ENCODE assay signal across 16 cellular contexts in genomic region chr5:153237671-153238332, GRCh38.
A peak's percentile ranks its signal among the peaks of the same experiment; 100 is the strongest.
DNase-seq lines count a peak whose midpoint lies in the region; ATAC-seq and TF ChIP-seq lines count a peak whose summit lies in the region.
"Had no signal": no experiment of that assay in that cellular context is flagged by ENCODE, and none has a peak within 500 bp of the region (broad histone marks: within the 10 kb centered on the region; RNA-seq: fewer than 3 reads in every experiment).

No MANE protein-coding gene starts in this region.

- H3K4me1 Mint-ChIP-seq in stimulated activated effector memory CD8-positive, alpha-beta T cell treated with anti-CD3 and anti-CD28 coated beads, Interleukin-12 subunit alpha, Interleukin-12 subunit beta, amount 100 ng/mL, for 72 hours: no peaks in the 10 kb centered on the region
- H3K4me1 Mint-ChIP-seq in T-helper 2 cell treated with Interferon-gamma antibody and Interleukin-4, amounts not matched to agents 5 μg/mL and 100 μg/mL, for 36 hours (ENCODE audit: low read depth): no peaks in the 10 kb centered on the region
- H3K4me1 Mint-ChIP-seq: naive thymus-derived CD4-positive, alpha-beta T cell had no signal

- H3K9me3 Mint-ChIP-seq in stimulated activated effector memory CD8-positive, alpha-beta T cell treated with anti-CD3 and anti-CD28 coated beads, Interleukin-12 subunit alpha, Interleukin-12 subunit beta, amount 100 ng/mL, for 72 hours: peaks cover 8% of the 10 kb centered on the region
- H3K9me3 Mint-ChIP-seq in T-helper 2 cell treated with Interferon-gamma antibody and Interleukin-4, amounts not matched to agents 5 μg/mL and 100 μg/mL, for 36 hours: peaks cover 31% of the 10 kb centered on the region

- H3K4me2 ChIP-seq in hepatocyte: no peak overlapping the region
- H3K4me2 ChIP-seq: BLaER1 treated with 17β-estradiol and CSF1 and Interleukin-3, amounts not matched to agents 10 nM and 100 nM had no signal

- H3K79me2 ChIP-seq in hepatocyte: no peaks in the 10 kb centered on the region

- no peaks in the 10 kb centered on the region for H3K36me3 ChIP-seq in hepatocyte (replicated peaks; ENCODE audit: insufficient read depth, low read depth)
- H3K36me3 ChIP-seq: BLaER1 treated with 17β-estradiol and CSF1 and Interleukin-3, amounts not matched to agents 10 nM and 100 nM; right atrium auricular region; transverse colon had no signal

- no peak overlapping the region for H3K4me3 ChIP-seq in hepatocyte
- H3K4me3 ChIP-seq: BLaER1 treated with 17β-estradiol and CSF1 and Interleukin-3, amounts not matched to agents 10 nM and 100 nM; right atrium auricular region; transverse colon had no signal

- H2AFZ ChIP-seq in hepatocyte: no peak overlapping the region

- no peak overlapping the region for H3K27ac Mint-ChIP-seq in stimulated activated effector memory CD8-positive, alpha-beta T cell treated with anti-CD3 and anti-CD28 coated beads, Interleukin-12 subunit alpha, Interleukin-12 subunit beta, amount 100 ng/mL, for 72 hours
- H3K27ac Mint-ChIP-seq in T-helper 2 cell treated with Interferon-gamma antibody and Interleukin-4, amounts not matched to agents 5 μg/mL and 100 μg/mL, for 36 hours: no peak overlapping the region
- H3K27ac Mint-ChIP-seq: naive thymus-derived CD4-positive, alpha-beta T cell had no signal

- DNase-seq in hepatocyte (ENCODE audit: low spot score): no peak
- no peak for DNase-seq in NCI-H2171 (lab: John Stamatoyannopoulos, UW)
- no peak for DNase-seq in stimulated activated effector memory CD8-positive, alpha-beta T cell treated with anti-CD3 and anti-CD28 coated beads, Interleukin-12 subunit alpha, Interleukin-12 subunit beta, amount 100 ng/mL, for 72 hours (ENCODE audit: low spot score in 2 of 2)
- DNase-seq in T-helper 2 cell treated with Interferon-gamma antibody and Interleukin-4, amounts not matched to agents 5 μg/mL and 100 μg/mL, for 36 hours (ENCODE audit: low spot score): no peak
- DNase-seq: left cardiac atrium; naive thymus-derived CD4-positive, alpha-beta T cell; NCI-H1436 treated with DMSO at 0.1 percent for 48 hours; PC-3; T-helper 2 cell; transverse colon had no signal

- no peaks in the 10 kb centered on the region for H3K4me1 ChIP-seq in hepatocyte (ENCODE audit: insufficient read depth)
- H3K4me1 ChIP-seq: BLaER1 treated with 17β-estradiol and CSF1 and Interleukin-3, amounts not matched to agents 10 nM and 100 nM; right atrium auricular region; transverse colon had no signal

- H4K20me1 ChIP-seq in hepatocyte (ENCODE audit: insufficient read depth, poor library complexity, severe bottlenecking): no peaks in the 10 kb centered on the region
- H4K20me1 ChIP-seq: BLaER1 treated with 17β-estradiol and CSF1 and Interleukin-3, amounts not matched to agents 10 nM and 100 nM had no signal

- H3K27me3 ChIP-seq in hepatocyte: no peaks in the 10 kb centered on the region
- H3K27me3 ChIP-seq: BLaER1 treated with 17β-estradiol and CSF1 and Interleukin-3, amounts not matched to agents 10 nM and 100 nM; right atrium auricular region; transverse colon had no signal

- H3K36me3 Mint-ChIP-seq in stimulated activated effector memory CD8-positive, alpha-beta T cell treated with anti-CD3 and anti-CD28 coated beads, Interleukin-12 subunit alpha, Interleukin-12 subunit beta, amount 100 ng/mL, for 72 hours: no peaks in the 10 kb centered on the region
- H3K36me3 Mint-ChIP-seq in T-helper 2 cell treated with Interferon-gamma antibody and Interleukin-4, amounts not matched to agents 5 μg/mL and 100 μg/mL, for 36 hours (ENCODE audit: low read depth): no peaks in the 10 kb centered on the region
- H3K36me3 Mint-ChIP-seq: naive thymus-derived CD4-positive, alpha-beta T cell had no signal

- TF ChIP-seq CTCF in hepatocyte (IDR thresholded peaks at IDR 0.05; ENCODE audit: poor library complexity): no peak

- no peaks in the 10 kb centered on the region for H3K9me2 ChIP-seq in hepatocyte (replicated peaks; ENCODE audit: insufficient read depth)

- H3K9me3 ChIP-seq in hepatocyte (ENCODE audit: low read depth): no peaks in the 10 kb centered on the region
- H3K9me3 ChIP-seq: BLaER1 treated with 17β-estradiol and CSF1 and Interleukin-3, amounts not matched to agents 10 nM and 100 nM; right atrium auricular region; transverse colon had no signal

- H3K4me3 Mint-ChIP-seq in stimulated activated effector memory CD8-positive, alpha-beta T cell treated with anti-CD3 and anti-CD28 coated beads, Interleukin-12 subunit alpha, Interleukin-12 subunit beta, amount 100 ng/mL, for 72 hours: no peak overlapping the region
- H3K4me3 Mint-ChIP-seq in T-helper 2 cell treated with Interferon-gamma antibody and Interleukin-4, amounts not matched to agents 5 μg/mL and 100 μg/mL, for 36 hours: no peak overlapping the region
- H3K4me3 Mint-ChIP-seq: naive thymus-derived CD4-positive, alpha-beta T cell had no signal

- H3K27ac ChIP-seq in hepatocyte: no peak overlapping the region
- H3K27ac ChIP-seq: BLaER1 treated with 17β-estradiol and CSF1 and Interleukin-3, amounts not matched to agents 10 nM and 100 nM; right atrium auricular region; transverse colon had no signal

- 76% methylated on average over 1 of the region's 1 CpG for WGBS in hepatocyte (ENCODE audit: low lambda C conversion rate, missing lambda C conversion rate)

- H3K27me3 Mint-ChIP-seq in T-helper 2 cell treated with Interferon-gamma antibody and Interleukin-4, amounts not matched to agents 5 μg/mL and 100 μg/mL, for 36 hours (ENCODE audit: low read depth): no peaks in the 10 kb centered on the region
- H3K27me3 Mint-ChIP-seq: naive thymus-derived CD4-positive, alpha-beta T cell had no signal

- ATAC-seq in GM18861 (IDR thresholded peaks at IDR 0.05; ENCODE audit: unreplicated experiment) (peak; percentile 93), GM21390 (IDR thresholded peaks at IDR 0.05; ENCODE audit: unreplicated experiment) (peak; percentile 92), HG02970 (IDR thresholded peaks at IDR 0.05; ENCODE audit: low FRiP score, unreplicated experiment) (peak; percentile 94), HG03565 (IDR thresholded peaks at IDR 0.05; ENCODE audit: unreplicated experiment) (peak; percentile 62)
- no peak for ATAC-seq in stimulated activated effector memory CD8-positive, alpha-beta T cell treated with anti-CD3 and anti-CD28 coated beads, Interleukin-12 subunit alpha, Interleukin-12 subunit beta, amount 100 ng/mL, for 72 hours
- ATAC-seq: left cardiac atrium; naive thymus-derived CD4-positive, alpha-beta T cell; PC-3 had no signal
